In the genomic region with DNA sequence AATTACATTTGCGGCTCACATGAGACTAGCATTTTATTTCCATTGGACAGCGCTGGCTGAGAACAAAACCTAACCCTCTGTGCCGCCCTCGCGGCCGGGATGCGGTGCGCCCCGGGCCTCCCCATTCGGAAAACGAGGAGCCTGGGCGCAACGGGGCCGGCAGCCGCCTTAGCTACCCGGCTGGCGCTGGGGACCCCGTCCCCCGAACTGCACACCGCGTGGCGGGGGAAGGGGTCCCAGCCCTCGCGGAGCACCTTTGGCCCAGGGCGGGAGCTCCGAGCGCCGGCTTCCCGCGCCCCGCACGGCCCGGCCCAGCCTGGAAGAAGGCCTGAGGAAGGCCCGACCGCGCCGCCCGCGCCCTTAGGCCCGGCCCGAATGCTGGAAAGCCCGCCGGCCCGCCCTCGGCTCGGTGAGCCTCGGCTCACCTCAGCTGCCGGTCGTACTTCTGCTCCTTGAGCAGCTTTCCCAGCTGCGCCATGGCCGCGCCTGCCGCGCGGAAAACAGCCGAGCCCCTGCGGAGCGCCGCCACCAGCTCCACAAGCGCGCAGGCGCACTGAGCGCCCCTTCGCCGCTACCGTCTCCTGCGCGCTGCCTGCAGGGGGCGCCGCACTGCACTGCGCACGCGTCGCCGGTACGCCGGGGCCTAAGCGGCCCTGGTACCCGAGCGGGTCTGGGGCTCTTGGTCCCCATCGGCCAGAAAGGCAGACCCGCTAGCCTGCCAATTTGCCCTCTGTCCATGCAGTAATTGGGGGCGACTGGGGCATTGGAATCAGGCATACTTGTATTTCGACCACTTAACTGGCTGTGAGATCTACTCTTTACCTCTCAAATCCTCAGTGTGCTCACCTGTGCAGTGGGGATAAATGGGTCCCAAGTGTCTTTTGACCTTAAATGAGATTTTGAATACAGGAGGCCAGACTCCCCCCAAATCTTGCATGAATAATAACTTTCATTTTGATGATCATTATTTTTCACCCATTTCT, we compare ENCODE assay signal across 1 cellular context.
TF ChIP-seq lines count a peak whose summit lies in the region.

Gene NAE1, minus strand, starts transcription at position 555 of the 983 bp plus-strand sequence. Its CDS starts 77 bp downstream, at position 478.

TF ChIP-seq in WTC11, 78 proteins besides CTCF, POLR2A, EP300 and RAD21 (continued from another document and continues in another):
- TF ChIP-seq, protein P1, sequence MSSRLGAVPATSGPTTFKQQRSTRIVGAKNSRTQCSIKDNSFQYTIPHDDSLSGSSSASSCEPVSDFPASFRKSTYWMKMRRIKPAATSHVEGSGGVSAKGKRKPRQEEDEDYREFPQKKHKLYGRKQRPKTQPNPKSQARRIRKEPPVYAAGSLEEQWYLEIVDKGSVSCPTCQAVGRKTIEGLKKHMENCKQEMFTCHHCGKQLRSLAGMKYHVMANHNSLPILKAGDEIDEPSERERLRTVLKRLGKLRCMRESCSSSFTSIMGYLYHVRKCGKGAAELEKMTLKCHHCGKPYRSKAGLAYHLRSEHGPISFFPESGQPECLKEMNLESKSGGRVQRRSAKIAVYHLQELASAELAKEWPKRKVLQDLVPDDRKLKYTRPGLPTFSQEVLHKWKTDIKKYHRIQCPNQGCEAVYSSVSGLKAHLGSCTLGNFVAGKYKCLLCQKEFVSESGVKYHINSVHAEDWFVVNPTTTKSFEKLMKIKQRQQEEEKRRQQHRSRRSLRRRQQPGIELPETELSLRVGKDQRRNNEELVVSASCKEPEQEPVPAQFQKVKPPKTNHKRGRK (CRISPR knock-in tag; IDR thresholded peaks at IDR 0.05; ENCODE audit: borderline replicate concordance): no peak
- 0 out of 2 replicates have a peak, but pooled peaks have one; percentile 49 for TF ChIP-seq E2F1 (CRISPR knock-in tag; IDR thresholded peaks at IDR 0.05)
- TF ChIP-seq, protein P2, sequence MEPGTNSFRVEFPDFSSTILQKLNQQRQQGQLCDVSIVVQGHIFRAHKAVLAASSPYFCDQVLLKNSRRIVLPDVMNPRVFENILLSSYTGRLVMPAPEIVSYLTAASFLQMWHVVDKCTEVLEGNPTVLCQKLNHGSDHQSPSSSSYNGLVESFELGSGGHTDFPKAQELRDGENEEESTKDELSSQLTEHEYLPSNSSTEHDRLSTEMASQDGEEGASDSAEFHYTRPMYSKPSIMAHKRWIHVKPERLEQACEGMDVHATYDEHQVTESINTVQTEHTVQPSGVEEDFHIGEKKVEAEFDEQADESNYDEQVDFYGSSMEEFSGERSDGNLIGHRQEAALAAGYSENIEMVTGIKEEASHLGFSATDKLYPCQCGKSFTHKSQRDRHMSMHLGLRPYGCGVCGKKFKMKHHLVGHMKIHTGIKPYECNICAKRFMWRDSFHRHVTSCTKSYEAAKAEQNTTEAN (CRISPR knock-in tag; IDR thresholded peaks at IDR 0.05): peak; percentile 81; the same call in 1 of the 2 replicates
- no peak for TF ChIP-seq NR1H2 (CRISPR knock-in tag; IDR thresholded peaks at IDR 0.05)
- TF ChIP-seq, protein P3, sequence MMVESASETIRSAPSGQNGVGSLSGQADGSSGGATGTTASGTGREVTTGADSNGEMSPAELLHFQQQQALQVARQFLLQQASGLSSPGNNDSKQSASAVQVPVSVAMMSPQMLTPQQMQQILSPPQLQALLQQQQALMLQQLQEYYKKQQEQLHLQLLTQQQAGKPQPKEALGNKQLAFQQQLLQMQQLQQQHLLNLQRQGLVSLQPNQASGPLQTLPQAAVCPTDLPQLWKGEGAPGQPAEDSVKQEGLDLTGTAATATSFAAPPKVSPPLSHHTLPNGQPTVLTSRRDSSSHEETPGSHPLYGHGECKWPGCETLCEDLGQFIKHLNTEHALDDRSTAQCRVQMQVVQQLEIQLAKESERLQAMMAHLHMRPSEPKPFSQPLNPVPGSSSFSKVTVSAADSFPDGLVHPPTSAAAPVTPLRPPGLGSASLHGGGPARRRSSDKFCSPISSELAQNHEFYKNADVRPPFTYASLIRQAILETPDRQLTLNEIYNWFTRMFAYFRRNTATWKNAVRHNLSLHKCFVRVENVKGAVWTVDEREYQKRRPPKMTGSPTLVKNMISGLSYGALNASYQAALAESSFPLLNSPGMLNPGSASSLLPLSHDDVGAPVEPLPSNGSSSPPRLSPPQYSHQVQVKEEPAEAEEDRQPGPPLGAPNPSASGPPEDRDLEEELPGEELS (CRISPR knock-in tag; IDR thresholded peaks at IDR 0.05): no peak
- 0 out of 2 replicates have a peak, but pooled peaks have one; percentile 16 for TF ChIP-seq JUN (CRISPR knock-in tag; IDR thresholded peaks at IDR 0.05)
- no peak for TF ChIP-seq CBFB (CRISPR knock-in tag; IDR thresholded peaks at IDR 0.05; ENCODE audit: low read depth)
- TF ChIP-seq, protein P4, sequence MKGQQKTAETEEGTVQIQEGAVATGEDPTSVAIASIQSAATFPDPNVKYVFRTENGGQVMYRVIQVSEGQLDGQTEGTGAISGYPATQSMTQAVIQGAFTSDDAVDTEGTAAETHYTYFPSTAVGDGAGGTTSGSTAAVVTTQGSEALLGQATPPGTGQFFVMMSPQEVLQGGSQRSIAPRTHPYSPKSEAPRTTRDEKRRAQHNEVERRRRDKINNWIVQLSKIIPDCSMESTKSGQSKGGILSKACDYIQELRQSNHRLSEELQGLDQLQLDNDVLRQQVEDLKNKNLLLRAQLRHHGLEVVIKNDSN (CRISPR knock-in tag; IDR thresholded peaks at IDR 0.05): peak; percentile 13; the same call in 1 of the 2 replicates
- TF ChIP-seq CREM (CRISPR knock-in tag; IDR thresholded peaks at IDR 0.05): peak; percentile 54
- no peak for TF ChIP-seq PRDM15 (CRISPR knock-in tag; IDR thresholded peaks at IDR 0.05)
- no peak for TF ChIP-seq ZNF138 (CRISPR knock-in tag; conservative IDR thresholded peaks at IDR 0.05)
- TF ChIP-seq IRF1 (CRISPR knock-in tag; IDR thresholded peaks at IDR 0.05): no peak
- TF ChIP-seq, protein P5, sequence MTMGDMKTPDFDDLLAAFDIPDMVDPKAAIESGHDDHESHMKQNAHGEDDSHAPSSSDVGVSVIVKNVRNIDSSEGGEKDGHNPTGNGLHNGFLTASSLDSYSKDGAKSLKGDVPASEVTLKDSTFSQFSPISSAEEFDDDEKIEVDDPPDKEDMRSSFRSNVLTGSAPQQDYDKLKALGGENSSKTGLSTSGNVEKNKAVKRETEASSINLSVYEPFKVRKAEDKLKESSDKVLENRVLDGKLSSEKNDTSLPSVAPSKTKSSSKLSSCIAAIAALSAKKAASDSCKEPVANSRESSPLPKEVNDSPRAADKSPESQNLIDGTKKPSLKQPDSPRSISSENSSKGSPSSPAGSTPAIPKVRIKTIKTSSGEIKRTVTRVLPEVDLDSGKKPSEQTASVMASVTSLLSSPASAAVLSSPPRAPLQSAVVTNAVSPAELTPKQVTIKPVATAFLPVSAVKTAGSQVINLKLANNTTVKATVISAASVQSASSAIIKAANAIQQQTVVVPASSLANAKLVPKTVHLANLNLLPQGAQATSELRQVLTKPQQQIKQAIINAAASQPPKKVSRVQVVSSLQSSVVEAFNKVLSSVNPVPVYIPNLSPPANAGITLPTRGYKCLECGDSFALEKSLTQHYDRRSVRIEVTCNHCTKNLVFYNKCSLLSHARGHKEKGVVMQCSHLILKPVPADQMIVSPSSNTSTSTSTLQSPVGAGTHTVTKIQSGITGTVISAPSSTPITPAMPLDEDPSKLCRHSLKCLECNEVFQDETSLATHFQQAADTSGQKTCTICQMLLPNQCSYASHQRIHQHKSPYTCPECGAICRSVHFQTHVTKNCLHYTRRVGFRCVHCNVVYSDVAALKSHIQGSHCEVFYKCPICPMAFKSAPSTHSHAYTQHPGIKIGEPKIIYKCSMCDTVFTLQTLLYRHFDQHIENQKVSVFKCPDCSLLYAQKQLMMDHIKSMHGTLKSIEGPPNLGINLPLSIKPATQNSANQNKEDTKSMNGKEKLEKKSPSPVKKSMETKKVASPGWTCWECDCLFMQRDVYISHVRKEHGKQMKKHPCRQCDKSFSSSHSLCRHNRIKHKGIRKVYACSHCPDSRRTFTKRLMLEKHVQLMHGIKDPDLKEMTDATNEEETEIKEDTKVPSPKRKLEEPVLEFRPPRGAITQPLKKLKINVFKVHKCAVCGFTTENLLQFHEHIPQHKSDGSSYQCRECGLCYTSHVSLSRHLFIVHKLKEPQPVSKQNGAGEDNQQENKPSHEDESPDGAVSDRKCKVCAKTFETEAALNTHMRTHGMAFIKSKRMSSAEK (CRISPR knock-in tag; IDR thresholded peaks at IDR 0.05; ENCODE audit: borderline replicate concordance): no peak
- TF ChIP-seq, protein P6, sequence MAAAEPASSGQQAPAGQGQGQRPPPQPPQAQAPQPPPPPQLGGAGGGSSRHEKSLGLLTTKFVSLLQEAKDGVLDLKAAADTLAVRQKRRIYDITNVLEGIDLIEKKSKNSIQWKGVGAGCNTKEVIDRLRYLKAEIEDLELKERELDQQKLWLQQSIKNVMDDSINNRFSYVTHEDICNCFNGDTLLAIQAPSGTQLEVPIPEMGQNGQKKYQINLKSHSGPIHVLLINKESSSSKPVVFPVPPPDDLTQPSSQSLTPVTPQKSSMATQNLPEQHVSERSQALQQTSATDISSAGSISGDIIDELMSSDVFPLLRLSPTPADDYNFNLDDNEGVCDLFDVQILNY (CRISPR knock-in tag; IDR thresholded peaks at IDR 0.05): peak; percentile 90
- TF ChIP-seq TP53 (CRISPR knock-in tag; IDR thresholded peaks at IDR 0.05): 0 out of 2 replicates have a peak, but pooled peaks have one; percentile 52
- TF ChIP-seq ELF4 (CRISPR knock-in tag; IDR thresholded peaks at IDR 0.05; ENCODE audit: low read depth): peak; percentile 78; the same call in 1 of the 2 replicates
- no peak for TF ChIP-seq GRHL2 (CRISPR knock-in tag; IDR thresholded peaks at IDR 0.05; ENCODE audit: insufficient replicate concordance, severe bottlenecking)
- TF ChIP-seq SOX15 (CRISPR knock-in tag; IDR thresholded peaks at IDR 0.05): no peak
- TF ChIP-seq, protein P7, sequence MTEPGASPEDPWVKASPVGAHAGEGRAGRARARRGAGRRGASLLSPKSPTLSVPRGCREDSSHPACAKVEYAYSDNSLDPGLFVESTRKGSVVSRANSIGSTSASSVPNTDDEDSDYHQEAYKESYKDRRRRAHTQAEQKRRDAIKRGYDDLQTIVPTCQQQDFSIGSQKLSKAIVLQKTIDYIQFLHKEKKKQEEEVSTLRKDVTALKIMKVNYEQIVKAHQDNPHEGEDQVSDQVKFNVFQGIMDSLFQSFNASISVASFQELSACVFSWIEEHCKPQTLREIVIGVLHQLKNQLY (CRISPR knock-in tag; IDR thresholded peaks at IDR 0.05): no peak
- 0 out of 2 replicates have a peak, but pooled peaks have one; percentile 49 for TF ChIP-seq NR2C2 (CRISPR knock-in tag; IDR thresholded peaks at IDR 0.05)
- peak; percentile 88 for TF ChIP-seq FOXK1 (CRISPR knock-in tag; IDR thresholded peaks at IDR 0.05)
- no peak for TF ChIP-seq EMX1 (CRISPR knock-in tag; IDR thresholded peaks at IDR 0.05)
- no peak for TF ChIP-seq HMGA2 (CRISPR knock-in tag; IDR thresholded peaks at IDR 0.05)
- TF ChIP-seq NFATC4 (CRISPR knock-in tag; IDR thresholded peaks at IDR 0.05): peak; percentile 28; the same call in 1 of the 2 replicates
- TF ChIP-seq NFYB (CRISPR knock-in tag; conservative IDR thresholded peaks at IDR 0.05; ENCODE audit: low read depth): no peak; the same call in 1 of the 2 replicates
- no peak for TF ChIP-seq ZNF671 (CRISPR knock-in tag; IDR thresholded peaks at IDR 0.05)
